In the genomic region with DNA sequence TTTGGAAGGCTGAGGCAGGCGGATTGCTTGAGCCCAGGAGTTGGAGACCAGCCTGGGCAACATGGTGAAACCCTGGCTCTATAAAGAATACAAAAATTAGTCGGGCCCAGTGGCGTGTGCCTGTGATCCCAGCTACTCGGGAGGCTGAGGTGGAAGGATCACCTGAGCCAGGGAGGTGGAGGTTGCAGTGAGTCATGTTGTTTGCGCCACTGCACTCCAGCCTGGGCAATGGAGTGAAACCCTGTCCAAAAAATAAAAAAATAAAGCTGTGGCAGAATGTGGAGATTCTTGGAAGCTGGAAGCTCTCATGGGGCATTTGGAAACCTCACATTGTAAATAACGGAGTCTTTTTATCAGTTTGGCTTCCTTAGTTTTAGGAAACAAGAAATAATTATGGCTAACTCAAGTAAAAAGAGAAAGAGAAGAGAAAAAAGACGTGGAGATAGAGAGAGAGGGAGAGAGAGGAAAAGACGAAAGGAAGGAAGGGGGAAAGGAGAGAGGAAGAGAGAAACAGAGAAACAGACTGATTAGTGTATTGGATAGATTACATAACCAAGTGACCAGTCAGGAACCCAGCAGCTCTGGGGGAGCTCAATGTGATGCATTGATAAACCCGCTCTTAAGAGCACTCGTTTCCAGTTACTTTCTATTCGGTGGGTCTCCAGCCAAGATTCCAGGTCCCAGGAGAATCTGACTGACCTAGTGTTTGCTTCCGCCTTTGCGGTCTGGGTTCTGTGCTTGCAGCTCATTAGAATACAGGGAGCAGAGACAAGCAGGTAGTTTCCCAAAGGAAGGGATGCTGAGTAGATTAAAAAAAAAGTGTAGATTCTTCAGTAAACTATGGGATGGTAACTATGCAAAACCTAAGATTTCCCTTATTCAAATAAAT, we compare ENCODE assay signal across 1 cellular context.
TF ChIP-seq lines count a peak whose summit lies in the region.

No MANE protein-coding gene starts in this region.

TF ChIP-seq in HCT116, 20 proteins besides CTCF, POLR2A, EP300 and RAD21:
- no peak for TF ChIP-seq TCF7L2 (IDR thresholded peaks at IDR 0.05; ENCODE audit: borderline replicate concordance, extremely low read depth, insufficient read depth, insufficient read length)
- no peak for TF ChIP-seq YY1 (IDR thresholded peaks at IDR 0.05; ENCODE audit: extremely low read depth, insufficient replicate concordance, low read depth, low read length)
- no peak for TF ChIP-seq EZH2phosphoT487 (IDR thresholded peaks at IDR 0.05; ENCODE audit: borderline replicate concordance)
- no peak for TF ChIP-seq CEBPB (IDR thresholded peaks at IDR 0.05; ENCODE audit: low read depth)
- TF ChIP-seq SIN3A (IDR thresholded peaks at IDR 0.05; ENCODE audit: low read depth), result no peak
- no peak for TF ChIP-seq EZH2 (IDR thresholded peaks at IDR 0.05)
TF ChIP-seq in HCT116: peak in this region for 0.
